In genomic region chr20:17940447-17940971, GRCh38 we compare ENCODE assay signal across 12 cellular contexts. TPM values are rescaled to one million over a fixed set of nuclear protein-coding genes. Genes with fewer than 3 reads are reported as not detected.
A peak's percentile ranks its signal among the peaks of the same experiment; 100 is the strongest.
DNase-seq lines count a peak whose midpoint lies in the region; ATAC-seq and TF ChIP-seq lines count a peak whose summit lies in the region.
"Had no signal": no experiment of that assay in that cellular context is flagged by ENCODE, and none has a peak within 500 bp of the region (broad histone marks: within the 10 kb centered on the region; RNA-seq: fewer than 3 reads in every experiment).

No MANE protein-coding gene starts in this region.

- peaks cover 10% of the 10 kb centered on the region for H3K36me3 ChIP-seq in Caco-2 (ENCODE audit: control insufficient read depth, insufficient read depth, low read length)

- ATAC-seq in natural killer cell = no peak
- no peak for ATAC-seq in HG02884 (IDR thresholded peaks at IDR 0.05; ENCODE audit: unreplicated experiment)
- ATAC-seq: left cardiac atrium; naive thymus-derived CD4-positive, alpha-beta T cell had no signal

- H3K4me3 Mint-ChIP-seq in Caco-2 (ENCODE audit: unreplicated experiment) (no peak overlapping the region), natural killer cell (no peak overlapping the region)
- no peak overlapping the region for H3K4me3 Mint-ChIP-seq in activated naive CD8-positive, alpha-beta T cell treated with anti-CD3 and anti-CD28 coated beads for 36 hours

- intact Hi-C loops in Caco-2 (cut with micrococcal nuclease; ENCODE audit: unreplicated experiment) = loop anchor here (5.0 kb wide), 1 partner anchor 57 kb away; no protein-coding TSS in a partner anchor
- intact Hi-C loops in natural killer cell (cut with micrococcal nuclease) = no loop called here

- H3K9me3 Mint-ChIP-seq in Caco-2 (ENCODE audit: unreplicated experiment) = no peaks in the 10 kb centered on the region
- no peaks in the 10 kb centered on the region for H3K9me3 Mint-ChIP-seq in activated naive CD8-positive, alpha-beta T cell treated with anti-CD3 and anti-CD28 coated beads for 36 hours
- no peaks in the 10 kb centered on the region for H3K9me3 Mint-ChIP-seq in natural killer cell

- H3K27me3 Mint-ChIP-seq in Caco-2 (ENCODE audit: insufficient read depth, unreplicated experiment) = no peaks in the 10 kb centered on the region
- no peaks in the 10 kb centered on the region for H3K27me3 Mint-ChIP-seq in activated naive CD8-positive, alpha-beta T cell treated with anti-CD3 and anti-CD28 coated beads for 36 hours
- H3K27me3 Mint-ChIP-seq in natural killer cell (ENCODE audit: low read depth in 2 of 2) = no peaks in the 10 kb centered on the region
- H3K27me3 Mint-ChIP-seq: naive thymus-derived CD4-positive, alpha-beta T cell had no signal

- peaks cover 80% of the 10 kb centered on the region for H3K36me3 Mint-ChIP-seq in Caco-2 (ENCODE audit: insufficient read depth, unreplicated experiment)
- peaks cover 22% of the 10 kb centered on the region for H3K36me3 Mint-ChIP-seq in activated naive CD8-positive, alpha-beta T cell treated with anti-CD3 and anti-CD28 coated beads for 36 hours
- peaks cover 21% of the 10 kb centered on the region for H3K36me3 Mint-ChIP-seq in natural killer cell

- no peaks in the 10 kb centered on the region for H3K9me3 ChIP-seq in Caco-2

- DNase-seq in Caco-2 (no peak), M059J (ENCODE audit: low read depth) (peak; percentile 39), natural killer cell (no peak), GF-D8 (lab: John Stamatoyannopoulos, UW) (no peak), AML-193 (lab: John Stamatoyannopoulos, UW) (no peak), iPS-NIHi11 (ENCODE audit: low spot score) (no peak)
- no peak for DNase-seq in activated naive CD8-positive, alpha-beta T cell treated with anti-CD3 and anti-CD28 coated beads for 36 hours
- DNase-seq: left cardiac atrium, NCI-H2107, T-helper 1 cell had no signal

- CTCF ChIA-PET in Caco-2 (lab: Charles Lee) = no interaction called here

- H3K4me1 Mint-ChIP-seq in Caco-2 (ENCODE audit: low read depth, unreplicated experiment) (no peaks in the 10 kb centered on the region), natural killer cell (peaks cover 5 to 11% of the 10 kb centered on the region in 2 donors)
- H3K4me1 Mint-ChIP-seq in activated naive CD8-positive, alpha-beta T cell treated with anti-CD3 and anti-CD28 coated beads for 36 hours = peaks cover 27% of the 10 kb centered on the region

- H3K4me1 ChIP-seq in Caco-2 = no peaks in the 10 kb centered on the region

- no peak overlapping the region for H3K4me3 ChIP-seq in Caco-2 (ENCODE audit: low read depth, low read length)

- POLR2A ChIA-PET in Caco-2 (lab: Charles Lee) = no interaction called here

- H3K27ac Mint-ChIP-seq in Caco-2 (ENCODE audit: unreplicated experiment) (peak overlapping the region; percentile 66), natural killer cell (peak overlapping the region; percentile 54 to 76)
- H3K27ac Mint-ChIP-seq in activated naive CD8-positive, alpha-beta T cell treated with anti-CD3 and anti-CD28 coated beads for 36 hours = peak overlapping the region; percentile 26

- TF ChIP-seq CTCF in Caco-2 (IDR thresholded peaks at IDR 0.05; ENCODE audit: insufficient read depth in 1 of 2, low read depth in 1 of 2, low read length in 1 of 2, severe bottlenecking in 1 of 2, unreplicated experiment in 1 of 2) (no peak), natural killer cell (IDR thresholded peaks at IDR 0.05) (no peak)

- BruUV-seq in Caco-2 (replicated peaks; lab: Mats Ljungman, UMichigan) = no TSS peak

- H3K27me3 ChIP-seq in Caco-2 (replicated peaks; ENCODE audit: control insufficient read depth, insufficient read depth, low read length) = no peaks in the 10 kb centered on the region

RNA-seq across cellular contexts. Expression of gene SNX5, which starts 28.1 kb away (rescaled TPM):
- total RNA-seq in Caco-2 (2022) (275 and 299 TPM in 2 replicates), natural killer cell (10 to 100 TPM; 62.3 to 85.4 (median 72.1) TPM)
- total RNA-seq in M059J (2014; rRNA removed; shearing (Covaris generic)) = 107 and 165 TPM in 2 replicates
- total RNA-seq in activated naive CD8-positive, alpha-beta T cell treated with anti-CD3 and anti-CD28 coated beads for 36 hours = 100 to 1,000 TPM; 198 to 235 TPM

RNA-seq across cellular contexts. Expression of gene MGME1, which starts 28.3 kb away (rescaled TPM):
- total RNA-seq in Caco-2 (2022) = 44.3 and 50.5 TPM in 2 replicates
- total RNA-seq in M059J (2014; rRNA removed; shearing (Covaris generic)) = 19.2 and 27.4 TPM in 2 replicates
- 10 to 100 TPM; 30.1 to 30.9 TPM for total RNA-seq in activated naive CD8-positive, alpha-beta T cell treated with anti-CD3 and anti-CD28 coated beads for 36 hours
- 10 to 100 TPM; 10.3 to 25.1 (median 13.0) TPM for total RNA-seq in natural killer cell
